In the genomic region with DNA sequence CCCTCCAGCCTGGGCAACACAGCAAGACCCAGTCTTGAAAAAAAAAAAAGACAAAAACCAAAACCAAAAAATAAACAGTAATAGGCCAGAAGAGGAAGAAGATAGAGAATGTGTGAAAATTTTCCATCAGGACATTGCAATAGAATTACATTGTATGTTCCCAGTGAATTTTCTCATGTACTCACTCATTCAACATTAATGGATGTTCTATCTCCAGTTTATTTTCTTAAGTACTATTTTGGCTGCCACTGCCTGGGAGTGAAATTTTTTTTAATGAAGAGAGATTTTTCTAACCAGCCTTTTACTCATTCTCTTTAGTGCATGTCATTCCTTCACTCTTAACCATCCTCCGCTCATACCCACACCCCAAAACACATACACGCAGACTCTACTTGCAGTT, we compare ENCODE assay signal across 24 cellular contexts.
"Had no signal": no experiment of that assay in that cellular context is flagged by ENCODE, and none has a peak within 500 bp of the region (broad histone marks: within the 10 kb centered on the region; RNA-seq: fewer than 3 reads in every experiment).

No MANE protein-coding gene starts in this region.

- H3K36me3 ChIP-seq: SJCRH30 had no signal

- H3K9me3 Mint-ChIP-seq: IgD-negative memory B cell had no signal

- H3K4me3 Mint-ChIP-seq: IgD-negative memory B cell had no signal

- H3K27me3 ChIP-seq: SJCRH30 had no signal

- H3K27ac Mint-ChIP-seq: IgD-negative memory B cell had no signal

- ATAC-seq: HepG2, K562, Panc1, PC-3, SK-N-SH treated with all-trans-retinoic acid at 6 μM for 48 hours had no signal

- H3K27ac ChIP-seq: KMS-11, RWPE1, SJCRH30 had no signal

- H3K4me3 ChIP-seq: K562, SJCRH30 had no signal

- DNase-seq: Kasumi-1, MM.1S, NCI-H1092 treated with DMSO at 0.1 percent for 48 hours, NCI-H1436, NCI-H187, NCI-H2029, NCI-H2081 treated with DMSO at 0.1 percent for 48 hours, NCI-H2171, NCI-H226, NCI-H446, NCI-H510A, NCI-H524 treated with DMSO at 0.1 percent for 48 hours, NCI-H69, NCI-H774, PC-3, SHP77 treated with DMSO at 0.1 percent for 48 hours, SJCRH30 had no signal

- H3K9ac ChIP-seq: KMS-11 had no signal

- H3K4me1 ChIP-seq: SJCRH30 had no signal

- H3K4me2 ChIP-seq: KMS-11 had no signal

- H3K9me3 ChIP-seq: SJCRH30 had no signal

- H3K4me1 Mint-ChIP-seq: IgD-negative memory B cell had no signal

- H3K27me3 Mint-ChIP-seq: IgD-negative memory B cell had no signal
